Comparison of ENCODE assay signal across 24 cellular contexts in the genomic region with DNA sequence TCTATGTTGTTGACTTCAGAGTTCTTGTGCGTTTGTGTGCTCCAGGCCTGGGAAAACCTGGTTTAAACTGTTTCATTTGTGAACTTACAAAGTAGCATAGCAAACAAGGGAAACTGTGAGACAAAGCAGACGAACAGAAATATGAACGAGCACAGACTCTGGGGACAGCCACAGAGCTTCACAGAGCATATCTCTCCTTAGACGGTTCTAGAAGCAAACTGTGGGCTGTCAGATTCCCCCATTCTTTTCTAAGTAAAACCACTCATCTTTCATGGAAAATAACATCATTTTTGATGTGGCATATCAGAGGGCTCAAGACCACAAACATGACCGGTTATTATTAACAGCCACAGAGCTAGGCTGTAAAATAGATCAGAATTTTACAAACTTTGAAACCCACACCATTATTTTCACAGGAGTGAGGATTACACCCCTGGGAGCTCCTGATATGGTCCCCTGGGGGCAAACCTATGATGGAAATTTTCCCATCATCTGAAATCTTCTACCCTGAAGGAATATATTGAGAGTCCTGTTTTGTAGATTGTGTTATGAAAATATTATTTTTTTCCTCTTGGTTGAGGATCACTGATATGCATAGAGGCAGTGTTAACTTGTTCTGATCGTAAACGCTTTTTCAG.
A peak's percentile ranks its signal among the peaks of the same experiment; 100 is the strongest.
DNase-seq lines count a peak whose midpoint lies in the region; ATAC-seq and TF ChIP-seq lines count a peak whose summit lies in the region.
"Had no signal": no experiment of that assay in that cellular context is flagged by ENCODE, and none has a peak within 500 bp of the region (broad histone marks: within the 10 kb centered on the region; RNA-seq: fewer than 3 reads in every experiment).

No MANE protein-coding gene starts in this region.

- H3K4me1 ChIP-seq in BLaER1 treated with 17β-estradiol and CSF1 and Interleukin-3, amounts not matched to agents 10 nM and 100 nM, result peaks cover 33 to 100% (median 99%) of the 10 kb centered on the region in 10 experiments
- H3K4me1 ChIP-seq: A549 had no signal

- POLR2A ChIA-PET in activated CD8-positive, alpha-beta T cell treated with anti-CD3 and anti-CD28 coated beads for 36 hours (lab: Charles Lee), result no interaction called here

- no peaks in the 10 kb centered on the region for H3K36me3 ChIP-seq in BLaER1 treated with 17β-estradiol and CSF1 and Interleukin-3, amounts not matched to agents 10 nM and 100 nM

- H3K27me3 ChIP-seq in BLaER1 treated with 17β-estradiol and CSF1 and Interleukin-3, amounts not matched to agents 10 nM and 100 nM, result peaks cover 0 to 67% (median 11%) of the 10 kb centered on the region in 11 experiments; a peak in 13 of 22 replicates

- H3K9ac ChIP-seq in BLaER1 treated with 17β-estradiol and CSF1 and Interleukin-3, amounts not matched to agents 10 nM and 100 nM, result peak overlapping the region in 4 of 11 experiments; percentile 7 to 68 (median 26); a peak in 6 of 22 replicates

- peaks cover 0 to 3% (median 0%) of the 10 kb centered on the region in 11 experiments; a peak in 2 of 22 replicates for H3K9me3 ChIP-seq in BLaER1 treated with 17β-estradiol and CSF1 and Interleukin-3, amounts not matched to agents 10 nM and 100 nM (replicated peaks in 1 of 11)
- H3K9me3 ChIP-seq: A549 had no signal

- H3K36me3 Mint-ChIP-seq in activated CD8-positive, alpha-beta T cell treated with anti-CD3 and anti-CD28 coated beads for 36 hours (ENCODE audit: low read depth), result no peaks in the 10 kb centered on the region
- H3K36me3 Mint-ChIP-seq: CD8-positive, alpha-beta T cell had no signal

- CTCF ChIA-PET in activated CD8-positive, alpha-beta T cell treated with anti-CD3 and anti-CD28 coated beads for 36 hours (lab: Charles Lee), result no interaction called here

- TF ChIP-seq CTCF in activated CD8-positive, alpha-beta T cell treated with anti-CD3 and anti-CD28 coated beads for 36 hours (IDR thresholded peaks at IDR 0.05), result no peak

- H3K27ac Mint-ChIP-seq in activated CD8-positive, alpha-beta T cell treated with anti-CD3 and anti-CD28 coated beads for 36 hours, result no peak overlapping the region
- peak overlapping the region in 1 of 2 donors; percentile 36 for H3K27ac Mint-ChIP-seq in stimulated activated naive CD8-positive, alpha-beta T cell treated with anti-CD3 and anti-CD28 coated beads, Interleukin-15, amount 100 ng/mL, for 72 hours
- H3K27ac Mint-ChIP-seq: CD8-positive, alpha-beta T cell had no signal

- no peak overlapping the region for H3K4me3 ChIP-seq in BLaER1 treated with 17β-estradiol and CSF1 and Interleukin-3, amounts not matched to agents 10 nM and 100 nM
- H3K4me3 ChIP-seq: A549 had no signal

- intact Hi-C loops in activated CD8-positive, alpha-beta T cell treated with anti-CD3 and anti-CD28 coated beads for 36 hours (cut with micrococcal nuclease), result no loop called here

- H4K20me1 ChIP-seq in BLaER1 treated with 17β-estradiol and CSF1 and Interleukin-3, amounts not matched to agents 10 nM and 100 nM, result no peaks in the 10 kb centered on the region

- H3K9me3 Mint-ChIP-seq in activated CD8-positive, alpha-beta T cell treated with anti-CD3 and anti-CD28 coated beads for 36 hours, result no peaks in the 10 kb centered on the region
- no peaks in the 10 kb centered on the region for H3K9me3 Mint-ChIP-seq in stimulated activated naive CD8-positive, alpha-beta T cell treated with anti-CD3 and anti-CD28 coated beads, Interleukin-15, amount 100 ng/mL, for 72 hours
- H3K9me3 Mint-ChIP-seq: CD8-positive, alpha-beta T cell had no signal

- H3K27me3 Mint-ChIP-seq in activated CD8-positive, alpha-beta T cell treated with anti-CD3 and anti-CD28 coated beads for 36 hours, result peaks cover 10% of the 10 kb centered on the region
- H3K27me3 Mint-ChIP-seq in stimulated activated naive CD8-positive, alpha-beta T cell treated with anti-CD3 and anti-CD28 coated beads, Interleukin-15, amount 100 ng/mL, for 72 hours, result peaks cover 47% of the 10 kb centered on the region

- DNase-seq in activated CD8-positive, alpha-beta T cell treated with anti-CD3 and anti-CD28 coated beads for 36 hours, result no peak
- DNase-seq in islet precursor cell (peak; percentile 10), RKO (ENCODE audit: low spot score) (no peak), NCI-H526 treated with DMSO at 0.1 percent for 48 hours (lab: John Stamatoyannopoulos, UW) (no peak)
- no peak for DNase-seq in stimulated activated naive CD8-positive, alpha-beta T cell treated with anti-CD3 and anti-CD28 coated beads, Interleukin-15, amount 100 ng/mL, for 72 hours
- DNase-seq: AML-193; CD8-positive, alpha-beta T cell; DMS 273 treated with DMSO at 0.1 percent for 48 hours; DMS79 treated with DMSO at 0.1 percent for 48 hours; H7; Kasumi-1; MV-4-11; NCI-H1105; NCI-H146; NCI-H1930; NCI-H446 treated with DMSO at 0.1 percent for 48 hours; NCI-H526; SHP77 had no signal

- H3K4me2 ChIP-seq in BLaER1 treated with 17β-estradiol and CSF1 and Interleukin-3, amounts not matched to agents 10 nM and 100 nM, result peak overlapping the region in 10 of 11 experiments; percentile 74 to 95 (median 80); a peak in 18 of 22 replicates
- H3K4me2 ChIP-seq: A549 had no signal

- ATAC-seq in activated CD8-positive, alpha-beta T cell treated with anti-CD3 and anti-CD28 coated beads for 36 hours, result peak; percentile 37
- ATAC-seq in stimulated activated naive CD8-positive, alpha-beta T cell treated with anti-CD3 and anti-CD28 coated beads, Interleukin-15, amount 100 ng/mL, for 72 hours, result peak; percentile 57
- no peak for ATAC-seq in HG02678 (IDR thresholded peaks at IDR 0.05; ENCODE audit: unreplicated experiment)
- ATAC-seq: A549; CD8-positive, alpha-beta T cell; HepG2 had no signal

- peak overlapping the region in 4 of 11 experiments; percentile 17 to 92 (median 58); a peak in 6 of 22 replicates for H3K27ac ChIP-seq in BLaER1 treated with 17β-estradiol and CSF1 and Interleukin-3, amounts not matched to agents 10 nM and 100 nM
- H3K27ac ChIP-seq: A549, C4-2B, RWPE1 had no signal

- H3K4me3 Mint-ChIP-seq in activated CD8-positive, alpha-beta T cell treated with anti-CD3 and anti-CD28 coated beads for 36 hours, result no peak overlapping the region
- H3K4me3 Mint-ChIP-seq in stimulated activated naive CD8-positive, alpha-beta T cell treated with anti-CD3 and anti-CD28 coated beads, Interleukin-15, amount 100 ng/mL, for 72 hours, result no peak overlapping the region
- H3K4me3 Mint-ChIP-seq: CD8-positive, alpha-beta T cell had no signal

- H3K4me1 Mint-ChIP-seq in activated CD8-positive, alpha-beta T cell treated with anti-CD3 and anti-CD28 coated beads for 36 hours (ENCODE audit: low read depth), result peaks cover 8% of the 10 kb centered on the region
- peaks cover 11% of the 10 kb centered on the region for H3K4me1 Mint-ChIP-seq in stimulated activated naive CD8-positive, alpha-beta T cell treated with anti-CD3 and anti-CD28 coated beads, Interleukin-15, amount 100 ng/mL, for 72 hours
